ENCODE assay signal across 8 cellular contexts in genomic region chr1:244461254-244462071, GRCh38. TPM values are rescaled to one million over a fixed set of nuclear protein-coding genes. Genes with fewer than 3 reads are reported as not detected.
DNase-seq lines count a peak whose midpoint lies in the region; ATAC-seq and TF ChIP-seq lines count a peak whose summit lies in the region.

A gene with protein sequence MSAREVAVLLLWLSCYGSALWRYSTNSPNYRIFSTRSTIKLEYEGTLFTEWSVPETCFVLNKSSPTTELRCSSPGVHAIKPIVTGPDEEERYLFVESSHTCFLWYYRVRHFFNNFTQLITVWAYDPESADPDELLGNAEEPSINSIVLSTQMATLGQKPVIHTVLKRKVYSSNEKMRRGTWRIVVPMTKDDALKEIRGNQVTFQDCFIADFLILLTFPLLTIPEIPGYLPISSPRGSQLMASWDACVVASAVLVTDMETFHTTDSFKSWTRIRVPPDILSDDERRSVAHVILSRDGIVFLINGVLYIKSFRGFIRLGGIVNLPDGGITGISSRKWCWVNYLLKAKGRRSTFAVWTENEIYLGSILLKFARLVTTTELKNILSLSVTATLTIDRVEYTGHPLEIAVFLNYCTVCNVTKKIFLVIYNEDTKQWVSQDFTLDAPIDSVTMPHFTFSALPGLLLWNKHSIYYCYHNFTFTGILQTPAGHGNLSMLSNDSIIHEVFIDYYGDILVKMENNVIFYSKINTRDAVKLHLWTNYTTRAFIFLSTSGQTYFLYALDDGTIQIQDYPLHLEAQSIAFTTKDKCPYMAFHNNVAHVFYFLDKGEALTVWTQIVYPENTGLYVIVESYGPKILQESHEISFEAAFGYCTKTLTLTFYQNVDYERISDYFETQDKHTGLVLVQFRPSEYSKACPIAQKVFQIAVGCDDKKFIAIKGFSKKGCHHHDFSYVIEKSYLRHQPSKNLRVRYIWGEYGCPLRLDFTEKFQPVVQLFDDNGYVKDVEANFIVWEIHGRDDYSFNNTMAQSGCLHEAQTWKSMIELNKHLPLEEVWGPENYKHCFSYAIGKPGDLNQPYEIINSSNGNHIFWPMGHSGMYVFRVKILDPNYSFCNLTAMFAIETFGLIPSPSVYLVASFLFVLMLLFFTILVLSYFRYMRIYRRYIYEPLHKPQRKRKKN (plus strand): TSS chr1:244461273. CDS start chr1:244461430, 157 bp downstream.

- H3K9me3 ChIP-seq in IMR-90 (ENCODE audit: control insufficient read depth, insufficient read depth, low read length) (peaks cover 3% of the 10 kb centered on the region; the same call in 1 of the 2 replicates), trophoblast cell (ENCODE audit: insufficient read depth, low read depth, low read length) (no peaks in the 10 kb centered on the region), tibial artery (no peaks in the 10 kb centered on the region)

- DNase-seq in DMS79 (lab: John Stamatoyannopoulos, UW) (peak; percentile 87), IMR-90 (peak; percentile 66), SKM-1 (lab: John Stamatoyannopoulos, UW; ENCODE audit: unreplicated experiment) (peak; percentile 83), amniotic epithelial cell (ENCODE audit: low read depth) (peak; percentile 84), left cardiac atrium (peak; percentile 92), trophoblast cell (peak; percentile 97), tibial artery (peak; percentile 88 to 96)

- no peak for TF ChIP-seq RAD21 in IMR-90 (IDR thresholded peaks at IDR 0.05; ENCODE audit: low read length)

- H4K12ac ChIP-seq in trophoblast cell (ENCODE audit: low read depth, low read length) = peak within 1 kb of the TSS; percentile 83

- H3K4me2 ChIP-seq in IMR-90 (ENCODE audit: low read depth, low read length) = peak within 1 kb of the TSS; percentile 76
- H3K4me2 ChIP-seq in trophoblast cell (ENCODE audit: low read length) = peak within 1 kb of the TSS; percentile 60

- H3K79me2 ChIP-seq in trophoblast cell (ENCODE audit: control insufficient read depth, insufficient read depth, low read length, poor library complexity) = peaks cover 4% of the 10 kb centered on the region

- H4K91ac ChIP-seq in IMR-90 (ENCODE audit: insufficient read depth, low read depth, low read length) (peak within 1 kb of the TSS; percentile 75), trophoblast cell (ENCODE audit: low read depth, low read length) (peak within 1 kb of the TSS; percentile 72)

- BruUV-seq in IMR-90 (replicated peaks; lab: Mats Ljungman, UMichigan) = no TSS peak

- no peaks in the 10 kb centered on the region for H4K20me1 ChIP-seq in IMR-90 (ENCODE audit: insufficient read depth, low read length)

- no peak for TF ChIP-seq CTCF in IMR-90 (conservative IDR thresholded peaks at IDR 0.05; ENCODE audit: low read depth, low read length)
- no peak for TF ChIP-seq CTCF in tibial artery (IDR thresholded peaks at IDR 0.05)

- H3K14ac ChIP-seq in IMR-90 (replicated peaks; ENCODE audit: low read depth, low read length) = peak within 1 kb of the TSS; percentile 96
- peak within 1 kb of the TSS; percentile 83 for H3K14ac ChIP-seq in trophoblast cell (ENCODE audit: low read length)

- no peak within 1 kb of the TSS for H2BK12ac ChIP-seq in trophoblast cell (ENCODE audit: low read length)

- H2BK20ac ChIP-seq in IMR-90 (ENCODE audit: low read depth, low read length) = 0 out of 2 replicates have a peak within 1 kb of the TSS, but pooled peaks have one; percentile 10

- peak; percentile 48; the same call in 1 of the 2 replicates for TF ChIP-seq POLR2A in IMR-90 (IDR thresholded peaks at IDR 0.05; ENCODE audit: low read depth, low read length)

- H4K8ac ChIP-seq in IMR-90 (ENCODE audit: low read depth in 2 of 2, low read length in 2 of 2) = peak within 1 kb of the TSS; percentile 97 to 98
- H4K8ac ChIP-seq in trophoblast cell (ENCODE audit: low read depth, low read length) = peak within 1 kb of the TSS; percentile 93

- POLR2A ChIA-PET in IMR-90 (lab: Charles Lee; ENCODE audit: unreplicated experiment) = no interaction called here

- H2BK5ac ChIP-seq in IMR-90 (ENCODE audit: low read depth, low read length, poor library complexity, severe bottlenecking) = peak within 1 kb of the TSS; percentile 23
- peak within 1 kb of the TSS; percentile 45 for H2BK5ac ChIP-seq in trophoblast cell (ENCODE audit: low read depth, low read length, poor library complexity)

- H2AK5ac ChIP-seq in IMR-90 (ENCODE audit: low read depth, low read length) (peak within 1 kb of the TSS; percentile 77; the same call in 1 of the 2 replicates), trophoblast cell (ENCODE audit: low read length) (no peak within 1 kb of the TSS)

- peak within 1 kb of the TSS; percentile 66; the same call in 1 of the 2 replicates for H3K56ac ChIP-seq in IMR-90 (ENCODE audit: extremely low read depth, insufficient read depth, low read length)

- no peaks in the 10 kb centered on the region; the same call in 1 of the 2 replicates for H3K9me1 ChIP-seq in IMR-90 (ENCODE audit: insufficient read depth, low read length)

- H2AK9ac ChIP-seq in IMR-90 (replicated peaks; ENCODE audit: low read depth, low read length, poor library complexity) = peak within 1 kb of the TSS; percentile 91

- no peaks in the 10 kb centered on the region for H3K4me1 ChIP-seq in IMR-90 (ENCODE audit: control insufficient read depth, insufficient read depth, low read length)
- peaks cover 3% of the 10 kb centered on the region in 2 experiments for H3K4me1 ChIP-seq in trophoblast cell (ENCODE audit: control insufficient read depth in 1 of 2, insufficient read depth in 2 of 2, low read length in 2 of 2)
- H3K4me1 ChIP-seq in tibial artery = peaks cover 0 to 14% (median 4%) of the 10 kb centered on the region in 4 donors

- H3K79me1 ChIP-seq in IMR-90 (ENCODE audit: low read depth in 1 of 2, low read length in 2 of 2) (no peaks in the 10 kb centered on the region), trophoblast cell (ENCODE audit: low read length) (peaks cover 8% of the 10 kb centered on the region)

- CTCF ChIA-PET in IMR-90 (lab: Yijun Ruan, JAX) = interaction anchor here (0.6 kb wide), 1 partner anchor 1842 kb away, joined by 3 read pairs; no protein-coding TSS in a partner anchor

- H3K27me3 ChIP-seq in IMR-90 (ENCODE audit: control insufficient read depth, insufficient read depth, low read length) (no peaks in the 10 kb centered on the region), trophoblast cell (ENCODE audit: insufficient read depth, low read length) (no peaks in the 10 kb centered on the region), tibial artery (no peaks in the 10 kb centered on the region)

- peak within 1 kb of the TSS; percentile 82 for H2BK120ac ChIP-seq in IMR-90 (ENCODE audit: low read depth, low read length)
- peak within 1 kb of the TSS; percentile 62 for H2BK120ac ChIP-seq in trophoblast cell (ENCODE audit: insufficient read depth, low read length, poor library complexity)

- peak within 1 kb of the TSS; percentile 54 for H3K4me3 ChIP-seq in IMR-90 (ENCODE audit: insufficient read depth, low read depth, low read length)
- peak within 1 kb of the TSS; percentile 69 for H3K4me3 ChIP-seq in trophoblast cell (ENCODE audit: low read depth, low read length)
- peak within 1 kb of the TSS; percentile 63 to 79 for H3K4me3 ChIP-seq in tibial artery

- H3K9ac ChIP-seq in IMR-90 (ENCODE audit: low read depth, low read length) (peak within 1 kb of the TSS; percentile 66), trophoblast cell (ENCODE audit: low read length) (no peak within 1 kb of the TSS)

- intact Hi-C loops in IMR-90 (cut with micrococcal nuclease) (no loop called here), left cardiac atrium (cut with DNase I) (no loop called here), tibial artery (cut with DNase I; ENCODE audit: low total_unique reads) (no loop called here)

- in situ Hi-C loops in IMR-90 (cut with MboI; ENCODE audit: low sequenced_read_pairs) = no loop called here

- H3K4ac ChIP-seq in IMR-90 (ENCODE audit: low read depth, low read length) = peak within 1 kb of the TSS; percentile 94
- H3K4ac ChIP-seq in trophoblast cell (ENCODE audit: low read depth, low read length) = peak within 1 kb of the TSS; percentile 6

- no peaks in the 10 kb centered on the region; the same call in 1 of the 2 replicates for H3K36me3 ChIP-seq in IMR-90 (ENCODE audit: control insufficient read depth, insufficient read depth, low read length)
- H3K36me3 ChIP-seq in trophoblast cell (ENCODE audit: control insufficient read depth in 1 of 2, insufficient read depth in 2 of 2, low read length in 2 of 2) = no peaks in the 10 kb centered on the region
- no peaks in the 10 kb centered on the region for H3K36me3 ChIP-seq in tibial artery

- H3K18ac ChIP-seq in IMR-90 (ENCODE audit: low read depth, low read length) (peak within 1 kb of the TSS; percentile 20; the same call in 1 of the 2 replicates), trophoblast cell (ENCODE audit: low read length) (peak within 1 kb of the TSS; percentile 73)

- peak within 1 kb of the TSS; percentile 99 for H2AFZ ChIP-seq in IMR-90 (replicated peaks; ENCODE audit: low read length, poor library complexity)
- peak within 1 kb of the TSS; percentile 75 for H2AFZ ChIP-seq in trophoblast cell (ENCODE audit: insufficient read depth, low read length, poor library complexity)

- peak within 1 kb of the TSS; percentile 79 for H4K5ac ChIP-seq in IMR-90 (ENCODE audit: low read depth, low read length)

- H3K27ac ChIP-seq in IMR-90 (ENCODE audit: insufficient read depth, low read length) (peak within 1 kb of the TSS; percentile 35), trophoblast cell (ENCODE audit: low read depth, low read length) (peak within 1 kb of the TSS; percentile 41), tibial artery (peak within 1 kb of the TSS; percentile 91 to 94)

- peak; percentile 99 for ATAC-seq in GM21526 (IDR thresholded peaks at IDR 0.05; ENCODE audit: low FRiP score, unreplicated experiment)
- peak; percentile 99 for ATAC-seq in IMR-90 (ENCODE audit: low read depth)
- ATAC-seq in left cardiac atrium = peak; percentile 99

- WGBS in IMR-90 (ENCODE audit: extremely low coverage in 2 of 2, insufficient read length in 1 of 2), 2 experiments = 4% methylated on average over 19 of the region's 60 CpGs; no CpG with 5 or more reads in 1 of the 2 experiments
- no CpG with 5 or more reads among the region's 60 CpGs for WGBS in trophoblast cell (ENCODE audit: extremely low coverage, insufficient coverage, insufficient read length)

- H2BK15ac ChIP-seq in IMR-90 (ENCODE audit: low read depth, low read length) = no peak within 1 kb of the TSS

- H3K23ac ChIP-seq in IMR-90 (ENCODE audit: low read depth, low read length) (peak within 1 kb of the TSS; percentile 79; the same call in 1 of the 2 replicates), trophoblast cell (ENCODE audit: low read length) (no peak within 1 kb of the TSS)

- dilution Hi-C loops in IMR-90 (cut with HindIII; ENCODE audit: low sequenced_read_pairs, unreplicated experiment) = no loop called here

TF ChIP-seq in IMR-90, 13 proteins besides CTCF, POLR2A, EP300 and RAD21:
- TF ChIP-seq FOS (IDR thresholded peaks at IDR 0.05; ENCODE audit: low read depth, low read length) (no peak), MXI1 (IDR thresholded peaks at IDR 0.05; ENCODE audit: borderline replicate concordance, low read depth, low read length) (0 out of 2 replicates have a peak, but pooled peaks have one; percentile 24)

RNA-seq across cellular contexts. Expression of the gene that starts here (rescaled TPM):
- total RNA-seq in IMR-90 (2012; rRNA removed) (0.18 and 0.28 TPM in 2 replicates), left cardiac atrium (under 1 TPM; 0.59 to 0.71 TPM)
- 0.07 and 0.13 TPM in 2 replicates for polyA plus RNA-seq in IMR-90 (2012; rRNA removed)
- 0.03 TPM in 1 of 2 replicates, not detected in the other for polyA plus RNA-seq in IMR-90 (2012; cell fraction: cytosol; rRNA removed)
- polyA plus RNA-seq in IMR-90 (2012; cell fraction: nucleus; rRNA removed; ENCODE audit: low replicate concordance) = 0.08 and 0.60 TPM in 2 replicates
- 0.12 and 0.24 TPM in 2 replicates for polyA plus RNA-seq in trophoblast cell (2013)

Comparison
In these comparisons a context has a peak if more than half of its experiments do, and no peak if none do; other contexts are left out.
1. Peak in every context shown above with its lines: DNase-seq, ATAC-seq, H3K4me3 ChIP-seq and H3K27ac ChIP-seq.
2. Peak in DNase-seq, ATAC-seq, H3K4me3 ChIP-seq, H3K27ac ChIP-seq, H3K9ac ChIP-seq and H3K4me2 ChIP-seq in IMR-90; RNA of the gene not detected or under 1 TPM.
3. Peak in DNase-seq and ATAC-seq in left cardiac atrium; RNA of the gene not detected or under 1 TPM.
4. H3K27ac ChIP-seq: peak in every context shown above with its lines; median percentile 92 in tibial artery; 41 in trophoblast cell; 35 in IMR-90.